In the genomic region with DNA sequence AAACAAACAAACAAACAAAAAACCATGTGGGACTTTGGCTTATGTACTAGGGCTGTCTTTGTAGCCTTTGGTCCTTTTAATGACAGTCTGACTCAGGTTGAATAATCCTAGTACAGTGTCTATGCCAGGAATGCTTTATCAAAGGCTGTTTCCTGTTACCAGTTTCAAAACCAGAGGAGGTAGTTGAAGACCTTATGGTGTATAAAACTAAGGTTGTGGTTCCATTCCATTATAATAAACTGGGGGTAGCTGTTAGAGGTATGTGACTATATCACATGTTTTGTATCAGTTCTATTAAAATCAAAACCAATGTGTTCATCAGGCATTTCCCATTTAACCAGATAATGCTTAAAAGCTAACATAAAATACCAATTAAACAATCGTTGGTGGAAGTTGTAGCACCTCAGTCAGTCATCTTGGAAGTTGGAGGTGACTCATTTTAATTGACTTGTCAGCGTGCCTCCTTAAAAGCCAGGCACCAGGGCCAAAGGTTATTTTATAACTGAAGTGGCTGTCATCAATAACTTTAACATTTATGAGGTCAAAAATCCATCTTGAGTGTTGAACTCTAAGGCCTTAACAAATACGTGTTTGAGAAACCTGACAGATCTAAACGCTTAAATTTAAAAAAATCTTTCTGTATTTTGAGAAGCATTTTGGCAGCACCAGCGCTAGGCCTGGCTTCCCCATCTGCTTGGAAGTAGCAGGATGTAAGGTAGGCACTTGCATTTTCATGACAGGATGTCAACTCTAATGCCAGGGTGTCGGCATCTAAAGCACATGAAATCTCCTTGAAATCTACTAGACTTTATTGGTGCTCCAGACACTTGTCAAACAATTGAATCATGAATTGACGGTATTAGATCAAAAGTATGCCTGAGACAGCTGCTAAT, we compare ENCODE assay signal across 15 cellular contexts.
DNase-seq lines count a peak whose midpoint lies in the region; ATAC-seq, FAIRE-seq and TF ChIP-seq lines count a peak whose summit lies in the region.
"Had no signal": no experiment of that assay in that cellular context is flagged by ENCODE, and none has a peak within 500 bp of the region (broad histone marks: within the 10 kb centered on the region; RNA-seq: fewer than 3 reads in every experiment).

No MANE protein-coding gene starts in this region.

- peaks cover 0 to 28% (median 0%) of the 10 kb centered on the region in 9 donors for H3K36me3 ChIP-seq in heart left ventricle
- H3K36me3 ChIP-seq: BLaER1 had no signal

- H3K27me3 Mint-ChIP-seq in stimulated activated naive CD8-positive, alpha-beta T cell treated with anti-CD3 and anti-CD28 coated beads, Interleukin-15, Interleukin-2, amounts not matched to agents 100 ng/mL and 50 ng/mL, for 24 hours = no peaks in the 10 kb centered on the region
- H3K27me3 Mint-ChIP-seq: stimulated activated naive B cell treated with anti-CD40 and anti-IgM and Interleukin-4, amounts not matched to agents 10 μg/mL and 1 μg/mL and 100 μg/mL, for 72 hours had no signal

- intact Hi-C loops in heart left ventricle (cut with DNase I) (no loop called here), Right ventricle myocardium inferior (cut with DNase I) (no loop called here)

- H3K4me1 ChIP-seq in heart left ventricle = peaks cover 0 to 35% (median 10%) of the 10 kb centered on the region in 12 donors
- H3K4me1 ChIP-seq: BLaER1 had no signal

- 68 to 71% (median 70%) methylated on average over 7 of the region's 7 CpGs for WGBS in heart left ventricle, 4 donors

- H3K36me3 Mint-ChIP-seq in stimulated activated naive CD8-positive, alpha-beta T cell treated with anti-CD3 and anti-CD28 coated beads, Interleukin-15, Interleukin-2, amounts not matched to agents 100 ng/mL and 50 ng/mL, for 24 hours (ENCODE audit: low read depth) = peaks cover 10% of the 10 kb centered on the region

- peak in 2 of 4 donors; percentile 12 to 36 for ATAC-seq in heart left ventricle
- ATAC-seq in Right ventricle myocardium inferior = no peak
- no peak for ATAC-seq in HG02840 (IDR thresholded peaks at IDR 0.05; ENCODE audit: low FRiP score, unreplicated experiment)
- ATAC-seq in HG03097 (IDR thresholded peaks at IDR 0.05; ENCODE audit: low FRiP score, unreplicated experiment) = no peak
- ATAC-seq: stimulated activated naive B cell treated with anti-CD40 and anti-IgM and Interleukin-4, amounts not matched to agents 10 μg/mL and 1 μg/mL and 100 μg/mL, for 72 hours had no signal

- no peak for TF ChIP-seq POLR2A in heart left ventricle (IDR thresholded peaks at IDR 0.05)

- no peaks in the 10 kb centered on the region for H3K9me3 Mint-ChIP-seq in stimulated activated naive CD8-positive, alpha-beta T cell treated with anti-CD3 and anti-CD28 coated beads, Interleukin-15, Interleukin-2, amounts not matched to agents 100 ng/mL and 50 ng/mL, for 24 hours
- H3K9me3 Mint-ChIP-seq: stimulated activated naive B cell treated with anti-CD40 and anti-IgM and Interleukin-4, amounts not matched to agents 10 μg/mL and 1 μg/mL and 100 μg/mL, for 72 hours had no signal

- H3K4me3 ChIP-seq in heart left ventricle = no peak overlapping the region
- H3K4me3 ChIP-seq: BLaER1 had no signal

- H3K27ac Mint-ChIP-seq in stimulated activated naive CD8-positive, alpha-beta T cell treated with anti-CD3 and anti-CD28 coated beads, Interleukin-15, Interleukin-2, amounts not matched to agents 100 ng/mL and 50 ng/mL, for 24 hours = peak overlapping the region; percentile 1
- H3K27ac Mint-ChIP-seq: stimulated activated naive B cell treated with anti-CD40 and anti-IgM and Interleukin-4, amounts not matched to agents 10 μg/mL and 1 μg/mL and 100 μg/mL, for 72 hours had no signal

- peak; percentile 24 for FAIRE-seq in RCC 7860 (lab: Jason Lieb, UNC)

- no peaks in the 10 kb centered on the region for H3K27me3 ChIP-seq in heart left ventricle
- H3K27me3 ChIP-seq: BLaER1 had no signal

- H3K27ac ChIP-seq in heart left ventricle = peak overlapping the region in 10 of 12 donors; percentile 7 to 52 (median 17)
- H3K27ac ChIP-seq in epithelial cell of prostate = peak overlapping the region; percentile 54
- H3K27ac ChIP-seq: BLaER1 had no signal

- DNase-seq in heart left ventricle (no peak), Right ventricle myocardium inferior (ENCODE audit: missing footprints) (no peak), RCC 7860 (ENCODE audit: low spot score) (peak; percentile 41), epithelial cell of prostate (ENCODE audit: low read depth, low spot score) (peak; percentile 31), SHP77 treated with DMSO at 0.1 percent for 48 hours (lab: John Stamatoyannopoulos, UW) (no peak)
- DNase-seq: activated CD4-positive, alpha-beta T cell treated with anti-CD3 and anti-CD28 coated beads for 1 hour; aorta; foreskin melanocyte; mesenchymal stem cell; SHP77; stimulated activated naive B cell treated with anti-CD40 and anti-IgM and Interleukin-4, amounts not matched to agents 10 μg/mL and 1 μg/mL and 100 μg/mL, for 72 hours had no signal

- H3K9me3 ChIP-seq in heart left ventricle = no peaks in the 10 kb centered on the region
- H3K9me3 ChIP-seq: BLaER1 had no signal

- H3K4me3 Mint-ChIP-seq in stimulated activated naive CD8-positive, alpha-beta T cell treated with anti-CD3 and anti-CD28 coated beads, Interleukin-15, Interleukin-2, amounts not matched to agents 100 ng/mL and 50 ng/mL, for 24 hours = no peak overlapping the region
- H3K4me3 Mint-ChIP-seq: stimulated activated naive B cell treated with anti-CD40 and anti-IgM and Interleukin-4, amounts not matched to agents 10 μg/mL and 1 μg/mL and 100 μg/mL, for 72 hours had no signal

- peaks cover 44% of the 10 kb centered on the region for H3K4me1 Mint-ChIP-seq in stimulated activated naive CD8-positive, alpha-beta T cell treated with anti-CD3 and anti-CD28 coated beads, Interleukin-15, Interleukin-2, amounts not matched to agents 100 ng/mL and 50 ng/mL, for 24 hours (ENCODE audit: low read depth)

- TF ChIP-seq CTCF in heart left ventricle (IDR thresholded peaks at IDR 0.05) = no peak

Comparison
In these comparisons a context has a peak if more than half of its experiments do, and no peak if none do; other contexts are left out.
1. DNase-seq: peak in RCC 7860 (single experiment) and epithelial cell of prostate (single experiment); none in heart left ventricle (0 of 5), Right ventricle myocardium inferior (single experiment) and SHP77 treated with DMSO at 0.1 percent for 48 hours (single experiment).